In genomic region chr1:149886396-149887195, GRCh38 we compare ENCODE assay signal across 8 cellular contexts. TPM values are rescaled to one million over a fixed set of nuclear protein-coding genes. Genes with fewer than 3 reads are reported as not detected.
DNase-seq lines count a peak whose midpoint lies in the region; ATAC-seq and TF ChIP-seq lines count a peak whose summit lies in the region.

No MANE protein-coding gene starts in this region.

- H3K4me3 Mint-ChIP-seq in chondrocyte (ENCODE audit: unreplicated experiment) = no peak overlapping the region

- H3K36me3 Mint-ChIP-seq in chondrocyte (ENCODE audit: low read depth) = no peaks in the 10 kb centered on the region

- ATAC-seq in GM18508 (IDR thresholded peaks at IDR 0.05; ENCODE audit: insufficient read depth, unreplicated experiment) (peak; percentile 49), HG02981 (IDR thresholded peaks at IDR 0.05; ENCODE audit: unreplicated experiment) (peak; percentile 51)

- H3K4me3 ChIP-seq in retinal pigment epithelial cell (ENCODE audit: low read length) = peak overlapping the region; percentile 68

- TF ChIP-seq CTCF in retinal pigment epithelial cell (conservative IDR thresholded peaks at IDR 0.05; ENCODE audit: low read depth, low read length) (no peak), chondrocyte (IDR thresholded peaks at IDR 0.05) (no peak)

- no peak overlapping the region for H3K27ac Mint-ChIP-seq in chondrocyte (ENCODE audit: unreplicated experiment)

- DNase-seq in NCI-H2029 (lab: John Stamatoyannopoulos, UW) = peak; percentile 98
- DNase-seq in T-helper 9 cell = peak; percentile 67
- peak; percentile 99 for DNase-seq in astrocyte of the hippocampus (ENCODE audit: low read depth, low spot score)
- DNase-seq in hypothalamus (lab: John Stamatoyannopoulos, UW) = peak; percentile 26 to 98 (median 84)
- DNase-seq in retinal pigment epithelial cell (ENCODE audit: low read depth) = peak; percentile 99
- no peak for DNase-seq in chondrocyte (ENCODE audit: low spot score)

- H3K4me1 Mint-ChIP-seq in chondrocyte (ENCODE audit: low read depth) = peaks cover 8% of the 10 kb centered on the region

- no peaks in the 10 kb centered on the region for H3K9me3 Mint-ChIP-seq in chondrocyte (ENCODE audit: low read depth)

- no peaks in the 10 kb centered on the region for H3K27me3 Mint-ChIP-seq in chondrocyte (ENCODE audit: low read depth)

RNA-seq across cellular contexts. Expression of gene BOLA1, which starts 12.8 kb away (rescaled TPM):
- 9.4 to 11.5 TPM (median 10.5 TPM) in 3 replicates for total RNA-seq in chondrocyte

RNA-seq across cellular contexts. Expression of gene SV2A, which starts 31.0 kb away (rescaled TPM):
- total RNA-seq in chondrocyte = 15.3 to 17.2 TPM (median 16.0 TPM) in 3 replicates

RNA-seq across cellular contexts. Expression of gene SF3B4, which starts 41.0 kb away (rescaled TPM):
- 54.7 to 63.9 TPM (median 58.2 TPM) in 3 replicates for total RNA-seq in chondrocyte

RNA-seq across cellular contexts. Expression of gene MTMR11, which starts 50.1 kb away (rescaled TPM):
- total RNA-seq in chondrocyte = 15.4 to 22.3 TPM (median 17.6 TPM) in 3 replicates
